Comparison of ENCODE assay signal across 18 cellular contexts in genomic region chr14:88163731-88164255, GRCh38.
A peak's percentile ranks its signal among the peaks of the same experiment; 100 is the strongest.
DNase-seq lines count a peak whose midpoint lies in the region; ATAC-seq and TF ChIP-seq lines count a peak whose summit lies in the region.
"Had no signal": no experiment of that assay in that cellular context is flagged by ENCODE, and none has a peak within 500 bp of the region (broad histone marks: within the 10 kb centered on the region; RNA-seq: fewer than 3 reads in every experiment).

No MANE protein-coding gene starts in this region.

- no peaks in the 10 kb centered on the region for H3K27me3 ChIP-seq in MG63
- H3K27me3 ChIP-seq: BLaER1 treated with 17β-estradiol and CSF1 and Interleukin-3, amounts not matched to agents 10 nM and 100 nM had no signal

- peaks cover 7% of the 10 kb centered on the region for H3K27me3 Mint-ChIP-seq in activated naive CD8-positive, alpha-beta T cell treated with anti-CD3 and anti-CD28 coated beads, Interleukin-2, amount 10 ng/mL, durations not matched to agents 7 days and 5 days
- no peaks in the 10 kb centered on the region for H3K27me3 Mint-ChIP-seq in activated naive CD8-positive, alpha-beta T cell treated with anti-CD3 and anti-CD28 coated beads for 36 hours
- peaks cover 17% of the 10 kb centered on the region for H3K27me3 Mint-ChIP-seq in activated CD8-positive, alpha-beta T cell treated with anti-CD3 and anti-CD28 coated beads, Interleukin-2, amount 10 ng/mL, durations not matched to agents 7 days and 5 days (ENCODE audit: low read depth)
- H3K27me3 Mint-ChIP-seq in endothelial cell (ENCODE audit: unreplicated experiment) (peaks cover 3% of the 10 kb centered on the region), type B pancreatic cell (peaks cover 27% of the 10 kb centered on the region)

- H3K4me3 ChIP-seq in MG63 = no peak overlapping the region
- H3K4me3 ChIP-seq: A549; BLaER1 treated with 17β-estradiol and CSF1 and Interleukin-3, amounts not matched to agents 10 nM and 100 nM had no signal

- H3K9me3 ChIP-seq in MG63 = no peaks in the 10 kb centered on the region
- H3K9me3 ChIP-seq: A549 had no signal

- no peak for TF ChIP-seq CTCF in endothelial cell (IDR thresholded peaks at IDR 0.05; ENCODE audit: unreplicated experiment)
- no peak for TF ChIP-seq CTCF in type B pancreatic cell (conservative IDR thresholded peaks at IDR 0.05)

- H3K4me1 Mint-ChIP-seq in activated naive CD8-positive, alpha-beta T cell treated with anti-CD3 and anti-CD28 coated beads, Interleukin-2, amount 10 ng/mL, durations not matched to agents 7 days and 5 days = peaks cover 34% of the 10 kb centered on the region
- peaks cover 20% of the 10 kb centered on the region for H3K4me1 Mint-ChIP-seq in activated naive CD8-positive, alpha-beta T cell treated with anti-CD3 and anti-CD28 coated beads for 36 hours
- H3K4me1 Mint-ChIP-seq in activated CD8-positive, alpha-beta T cell treated with anti-CD3 and anti-CD28 coated beads, Interleukin-2, amount 10 ng/mL, durations not matched to agents 7 days and 5 days (ENCODE audit: low read depth) = peaks cover 42% of the 10 kb centered on the region
- peaks cover 6% of the 10 kb centered on the region for H3K4me1 Mint-ChIP-seq in endothelial cell (ENCODE audit: unreplicated experiment)
- no peaks in the 10 kb centered on the region for H3K4me1 Mint-ChIP-seq in type B pancreatic cell (ENCODE audit: unreplicated experiment)

- intact Hi-C loops in left ventricle myocardium superior (cut with micrococcal nuclease) = loop anchor here (10.0 kb wide), 1 partner anchor 219 kb away; no protein-coding TSS in a partner anchor
- intact Hi-C loops in posterior cingulate gyrus (cut with DNase I) = no loop called here

- CTCF ChIA-PET in activated CD8-positive, alpha-beta T cell treated with anti-CD3 and anti-CD28 coated beads, Interleukin-2, amount 10 ng/mL, durations not matched to agents 7 days and 5 days (lab: Charles Lee) = interaction anchor here (1.0 to 5.1 kb wide), 5 partner anchors 11 to 217 kb away, joined by 3 to 37 read pairs (median 9); no protein-coding TSS in a partner anchor

- POLR2A ChIA-PET in activated naive CD8-positive, alpha-beta T cell treated with anti-CD3 and anti-CD28 coated beads, Interleukin-2, amount 10 ng/mL, durations not matched to agents 7 days and 5 days (lab: Charles Lee) = interaction anchor here (1.0 kb wide), 1 partner anchor 170 kb away, joined by 3 read pairs; the partner anchor contains the start of gene GALC
- POLR2A ChIA-PET in activated CD8-positive, alpha-beta T cell treated with anti-CD3 and anti-CD28 coated beads, Interleukin-2, amount 10 ng/mL, durations not matched to agents 7 days and 5 days (lab: Charles Lee) = no interaction called here

- ATAC-seq in activated naive CD8-positive, alpha-beta T cell treated with anti-CD3 and anti-CD28 coated beads, Interleukin-2, amount 10 ng/mL, durations not matched to agents 7 days and 5 days (ENCODE audit: low read depth) = peak; percentile 85
- ATAC-seq in activated CD8-positive, alpha-beta T cell treated with anti-CD3 and anti-CD28 coated beads, Interleukin-2, amount 10 ng/mL, durations not matched to agents 7 days and 5 days = peak; percentile 54
- no peak for ATAC-seq in left ventricle myocardium superior
- ATAC-seq: A549; CD8-positive, alpha-beta T cell had no signal

- H3K9me3 Mint-ChIP-seq in activated naive CD8-positive, alpha-beta T cell treated with anti-CD3 and anti-CD28 coated beads, Interleukin-2, amount 10 ng/mL, durations not matched to agents 7 days and 5 days = peaks cover 4% of the 10 kb centered on the region
- H3K9me3 Mint-ChIP-seq in activated naive CD8-positive, alpha-beta T cell treated with anti-CD3 and anti-CD28 coated beads for 36 hours = no peaks in the 10 kb centered on the region
- H3K9me3 Mint-ChIP-seq in activated CD8-positive, alpha-beta T cell treated with anti-CD3 and anti-CD28 coated beads, Interleukin-2, amount 10 ng/mL, durations not matched to agents 7 days and 5 days (ENCODE audit: insufficient read depth) = no peaks in the 10 kb centered on the region
- H3K9me3 Mint-ChIP-seq in endothelial cell (ENCODE audit: unreplicated experiment) = no peaks in the 10 kb centered on the region
- H3K9me3 Mint-ChIP-seq in type B pancreatic cell = no peaks in the 10 kb centered on the region
- H3K9me3 Mint-ChIP-seq: CD8-positive, alpha-beta T cell had no signal

- H3K36me3 Mint-ChIP-seq in activated naive CD8-positive, alpha-beta T cell treated with anti-CD3 and anti-CD28 coated beads, Interleukin-2, amount 10 ng/mL, durations not matched to agents 7 days and 5 days = peaks cover 1% of the 10 kb centered on the region
- H3K36me3 Mint-ChIP-seq in activated naive CD8-positive, alpha-beta T cell treated with anti-CD3 and anti-CD28 coated beads for 36 hours = no peaks in the 10 kb centered on the region
- peaks cover under 1% of the 10 kb centered on the region for H3K36me3 Mint-ChIP-seq in activated CD8-positive, alpha-beta T cell treated with anti-CD3 and anti-CD28 coated beads, Interleukin-2, amount 10 ng/mL, durations not matched to agents 7 days and 5 days (ENCODE audit: low read depth)
- peaks cover 7% of the 10 kb centered on the region for H3K36me3 Mint-ChIP-seq in endothelial cell (ENCODE audit: low read depth, unreplicated experiment)
- no peaks in the 10 kb centered on the region for H3K36me3 Mint-ChIP-seq in type B pancreatic cell
- H3K36me3 Mint-ChIP-seq: CD8-positive, alpha-beta T cell had no signal

- H3K36me3 ChIP-seq in MG63 = no peaks in the 10 kb centered on the region
- H3K36me3 ChIP-seq: BLaER1 treated with 17β-estradiol and CSF1 and Interleukin-3, amounts not matched to agents 10 nM and 100 nM had no signal

- DNase-seq in activated naive CD8-positive, alpha-beta T cell treated with anti-CD3 and anti-CD28 coated beads, Interleukin-2, amount 10 ng/mL, durations not matched to agents 7 days and 5 days = no peak
- no peak for DNase-seq in activated naive CD8-positive, alpha-beta T cell treated with anti-CD3 and anti-CD28 coated beads for 36 hours
- DNase-seq in activated CD8-positive, alpha-beta T cell treated with anti-CD3 and anti-CD28 coated beads, Interleukin-2, amount 10 ng/mL, durations not matched to agents 7 days and 5 days = peak; percentile 43
- DNase-seq in endothelial cell (ENCODE audit: low spot score) (no peak), type B pancreatic cell (ENCODE audit: extremely low spot score, unreplicated experiment) (peak; percentile 51), left ventricle myocardium superior (no peak), MG63 (no peak), posterior cingulate gyrus (no peak)
- DNase-seq: CD8-positive, alpha-beta T cell; DMS53; EL; Kasumi-1; NCI-H1105; NCI-H2081 treated with DMSO at 0.1 percent for 48 hours; NCI-H748 treated with DMSO at 0.1 percent for 48 hours; Right ventricle myocardium superior had no signal

- peak overlapping the region; percentile 74 for H3K27ac Mint-ChIP-seq in activated naive CD8-positive, alpha-beta T cell treated with anti-CD3 and anti-CD28 coated beads, Interleukin-2, amount 10 ng/mL, durations not matched to agents 7 days and 5 days
- H3K27ac Mint-ChIP-seq in activated naive CD8-positive, alpha-beta T cell treated with anti-CD3 and anti-CD28 coated beads for 36 hours = no peak overlapping the region
- peak overlapping the region; percentile 7 for H3K27ac Mint-ChIP-seq in activated CD8-positive, alpha-beta T cell treated with anti-CD3 and anti-CD28 coated beads, Interleukin-2, amount 10 ng/mL, durations not matched to agents 7 days and 5 days
- H3K27ac Mint-ChIP-seq in endothelial cell (ENCODE audit: unreplicated experiment) (peak overlapping the region; percentile 3), type B pancreatic cell (no peak overlapping the region)
- H3K27ac Mint-ChIP-seq: CD8-positive, alpha-beta T cell had no signal

- peak overlapping the region; percentile 8 for H3K4me3 Mint-ChIP-seq in activated naive CD8-positive, alpha-beta T cell treated with anti-CD3 and anti-CD28 coated beads, Interleukin-2, amount 10 ng/mL, durations not matched to agents 7 days and 5 days
- H3K4me3 Mint-ChIP-seq in activated naive CD8-positive, alpha-beta T cell treated with anti-CD3 and anti-CD28 coated beads for 36 hours = no peak overlapping the region
- no peak overlapping the region for H3K4me3 Mint-ChIP-seq in activated CD8-positive, alpha-beta T cell treated with anti-CD3 and anti-CD28 coated beads, Interleukin-2, amount 10 ng/mL, durations not matched to agents 7 days and 5 days
- H3K4me3 Mint-ChIP-seq in endothelial cell (ENCODE audit: unreplicated experiment) (no peak overlapping the region), type B pancreatic cell (no peak overlapping the region)
- H3K4me3 Mint-ChIP-seq: CD8-positive, alpha-beta T cell had no signal

Comparison
In these comparisons a context has a peak if more than half of its experiments do, and no peak if none do; other contexts are left out.
1. H3K27ac Mint-ChIP-seq: peak in activated naive CD8-positive, alpha-beta T cell treated with anti-CD3 and anti-CD28 coated beads, Interleukin-2, amount 10 ng/mL, durations not matched to agents 7 days and 5 days (single experiment), activated CD8-positive, alpha-beta T cell treated with anti-CD3 and anti-CD28 coated beads, Interleukin-2, amount 10 ng/mL, durations not matched to agents 7 days and 5 days (single experiment) and endothelial cell (single experiment); none in activated naive CD8-positive, alpha-beta T cell treated with anti-CD3 and anti-CD28 coated beads for 36 hours (single experiment) and type B pancreatic cell (single experiment).
2. DNase-seq: peak in activated CD8-positive, alpha-beta T cell treated with anti-CD3 and anti-CD28 coated beads, Interleukin-2, amount 10 ng/mL, durations not matched to agents 7 days and 5 days (single experiment) and type B pancreatic cell (single experiment); none in activated naive CD8-positive, alpha-beta T cell treated with anti-CD3 and anti-CD28 coated beads, Interleukin-2, amount 10 ng/mL, durations not matched to agents 7 days and 5 days (single experiment), activated naive CD8-positive, alpha-beta T cell treated with anti-CD3 and anti-CD28 coated beads for 36 hours (single experiment), endothelial cell (single experiment), left ventricle myocardium superior (single experiment), MG63 (single experiment) and posterior cingulate gyrus (0 of 10).